Comparison of ENCODE assay signal across 2 cellular contexts in genomic region chr3:115648559-115648958, GRCh38.
TF ChIP-seq lines count a peak whose summit lies in the region.

No MANE protein-coding gene starts in this region.

TF ChIP-seq in SK-N-SH, 30 proteins besides CTCF, POLR2A, EP300 and RAD21 (continued from another document):
- TF ChIP-seq, protein P1, sequence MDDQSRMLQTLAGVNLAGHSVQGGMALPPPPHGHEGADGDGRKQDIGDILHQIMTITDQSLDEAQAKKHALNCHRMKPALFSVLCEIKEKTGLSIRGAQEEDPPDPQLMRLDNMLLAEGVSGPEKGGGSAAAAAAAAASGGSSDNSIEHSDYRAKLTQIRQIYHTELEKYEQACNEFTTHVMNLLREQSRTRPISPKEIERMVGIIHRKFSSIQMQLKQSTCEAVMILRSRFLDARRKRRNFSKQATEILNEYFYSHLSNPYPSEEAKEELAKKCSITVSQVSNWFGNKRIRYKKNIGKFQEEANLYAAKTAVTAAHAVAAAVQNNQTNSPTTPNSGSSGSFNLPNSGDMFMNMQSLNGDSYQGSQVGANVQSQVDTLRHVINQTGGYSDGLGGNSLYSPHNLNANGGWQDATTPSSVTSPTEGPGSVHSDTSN (IDR thresholded peaks at IDR 0.05): peak; percentile 33; the same call in 1 of the 2 replicates
- TF ChIP-seq FOXM1 (IDR thresholded peaks at IDR 0.05; ENCODE audit: low read depth): no peak
- TF ChIP-seq FOXJ3 (CRISPR knock-in tag; IDR thresholded peaks at IDR 0.05): no peak
- TF ChIP-seq GABPA (IDR thresholded peaks at IDR 0.05; ENCODE audit: low read depth): no peak
- TF ChIP-seq SIN3A (IDR thresholded peaks at IDR 0.05; ENCODE audit: borderline replicate concordance, low read depth, low read length): no peak
- no peak for TF ChIP-seq TEAD4 (IDR thresholded peaks at IDR 0.05; ENCODE audit: borderline replicate concordance, insufficient read depth)
- no peak for TF ChIP-seq IRF3 (IDR thresholded peaks at IDR 0.05; ENCODE audit: low read depth, low read length)
- peak; percentile 69; the same call in 1 of the 2 replicates for TF ChIP-seq FOSL2 (IDR thresholded peaks at IDR 0.05; ENCODE audit: borderline replicate concordance, low read depth)
- TF ChIP-seq ZBTB33 (IDR thresholded peaks at IDR 0.05; ENCODE audit: borderline replicate concordance, low read depth): no peak
- peak; percentile 50 for TF ChIP-seq JUND (IDR thresholded peaks at IDR 0.05)
- no peak for TF ChIP-seq YY1 (IDR thresholded peaks at IDR 0.05; ENCODE audit: low read depth)
- no peak for TF ChIP-seq ELF1 (IDR thresholded peaks at IDR 0.05)
- TF ChIP-seq POLR2AphosphoS5 (IDR thresholded peaks at IDR 0.05; ENCODE audit: low read depth, low read length): no peak
- no peak for TF ChIP-seq RXRA (IDR thresholded peaks at IDR 0.05; ENCODE audit: borderline replicate concordance, low read depth)
- TF ChIP-seq MEF2A (IDR thresholded peaks at IDR 0.05; ENCODE audit: borderline replicate concordance, low read depth): no peak
- peak; percentile 51; the same call in 1 of the 2 replicates for TF ChIP-seq TCF12 (IDR thresholded peaks at IDR 0.05)

TF ChIP-seq in SK-N-SH treated with all-trans-retinoic acid at 6 μM for 48 hours, 23 proteins besides CTCF, POLR2A, EP300 and RAD21 (continued from another document):
- TF ChIP-seq, protein P2, sequence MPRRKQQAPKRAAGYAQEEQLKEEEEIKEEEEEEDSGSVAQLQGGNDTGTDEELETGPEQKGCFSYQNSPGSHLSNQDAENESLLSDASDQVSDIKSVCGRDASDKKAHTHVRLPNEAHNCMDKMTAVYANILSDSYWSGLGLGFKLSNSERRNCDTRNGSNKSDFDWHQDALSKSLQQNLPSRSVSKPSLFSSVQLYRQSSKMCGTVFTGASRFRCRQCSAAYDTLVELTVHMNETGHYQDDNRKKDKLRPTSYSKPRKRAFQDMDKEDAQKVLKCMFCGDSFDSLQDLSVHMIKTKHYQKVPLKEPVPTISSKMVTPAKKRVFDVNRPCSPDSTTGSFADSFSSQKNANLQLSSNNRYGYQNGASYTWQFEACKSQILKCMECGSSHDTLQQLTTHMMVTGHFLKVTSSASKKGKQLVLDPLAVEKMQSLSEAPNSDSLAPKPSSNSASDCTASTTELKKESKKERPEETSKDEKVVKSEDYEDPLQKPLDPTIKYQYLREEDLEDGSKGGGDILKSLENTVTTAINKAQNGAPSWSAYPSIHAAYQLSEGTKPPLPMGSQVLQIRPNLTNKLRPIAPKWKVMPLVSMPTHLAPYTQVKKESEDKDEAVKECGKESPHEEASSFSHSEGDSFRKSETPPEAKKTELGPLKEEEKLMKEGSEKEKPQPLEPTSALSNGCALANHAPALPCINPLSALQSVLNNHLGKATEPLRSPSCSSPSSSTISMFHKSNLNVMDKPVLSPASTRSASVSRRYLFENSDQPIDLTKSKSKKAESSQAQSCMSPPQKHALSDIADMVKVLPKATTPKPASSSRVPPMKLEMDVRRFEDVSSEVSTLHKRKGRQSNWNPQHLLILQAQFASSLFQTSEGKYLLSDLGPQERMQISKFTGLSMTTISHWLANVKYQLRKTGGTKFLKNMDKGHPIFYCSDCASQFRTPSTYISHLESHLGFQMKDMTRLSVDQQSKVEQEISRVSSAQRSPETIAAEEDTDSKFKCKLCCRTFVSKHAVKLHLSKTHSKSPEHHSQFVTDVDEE (CRISPR knock-in tag; IDR thresholded peaks at IDR 0.05): no peak
- TF ChIP-seq CSDC2 (CRISPR knock-in tag; IDR thresholded peaks at IDR 0.05) (no peak), TOX (CRISPR knock-in tag; IDR thresholded peaks at IDR 0.05; ENCODE audit: borderline replicate concordance) (no peak), ZNF565 (CRISPR knock-in tag; conservative IDR thresholded peaks at IDR 0.05; ENCODE audit: low read depth) (no peak), RARB (CRISPR knock-in tag; IDR thresholded peaks at IDR 0.05) (no peak), SNAI2 (CRISPR knock-in tag; IDR thresholded peaks at IDR 0.05) (no peak), TCF4 (CRISPR knock-in tag; IDR thresholded peaks at IDR 0.05; ENCODE audit: borderline replicate concordance) (no peak), CREB5 (CRISPR knock-in tag; IDR thresholded peaks at IDR 0.05; ENCODE audit: low read depth) (no peak), ZNF70 (CRISPR knock-in tag; IDR thresholded peaks at IDR 0.05) (no peak), PPARA (CRISPR knock-in tag; IDR thresholded peaks at IDR 0.05; ENCODE audit: borderline replicate concordance) (no peak), GLIS3 (CRISPR knock-in tag; IDR thresholded peaks at IDR 0.05) (no peak), ZFP30 (CRISPR knock-in tag; IDR thresholded peaks at IDR 0.05) (no peak), OSR1 (CRISPR knock-in tag; IDR thresholded peaks at IDR 0.05) (no peak), ZC3H10 (CRISPR knock-in tag; IDR thresholded peaks at IDR 0.05) (no peak), ZFP3 (CRISPR knock-in tag; IDR thresholded peaks at IDR 0.05) (no peak)
TF ChIP-seq in SK-N-SH treated with all-trans-retinoic acid at 6 μM for 48 hours: peak in this region for 0.
